In the genomic region with DNA sequence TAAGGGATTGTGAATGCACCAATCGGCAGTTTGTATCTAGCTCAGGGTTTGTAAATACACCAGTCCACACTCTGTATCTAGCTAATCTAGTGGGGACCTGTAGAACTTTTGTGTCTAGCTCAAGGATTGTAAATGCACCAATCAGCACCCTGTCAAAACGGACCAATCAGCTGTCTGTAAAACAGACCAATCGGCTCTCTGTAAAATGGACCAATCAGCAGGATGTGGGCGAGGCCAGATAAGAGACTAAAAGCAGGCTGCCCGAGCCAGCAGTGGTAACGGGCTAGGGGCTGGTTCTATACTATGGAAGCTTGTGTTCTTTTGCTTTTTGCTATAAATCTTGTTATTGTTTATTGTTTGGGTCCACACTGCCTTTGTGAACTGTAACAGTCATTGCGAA, we compare ENCODE assay signal across 8 cellular contexts. TPM values are rescaled to one million over a fixed set of nuclear protein-coding genes. Genes with fewer than 3 reads are reported as not detected.
A peak's percentile ranks its signal among the peaks of the same experiment; 100 is the strongest.
DNase-seq lines count a peak whose midpoint lies in the region; ATAC-seq, FAIRE-seq and TF ChIP-seq lines count a peak whose summit lies in the region.
"Not testable (repeated sequence)": the region's sequence is repeated elsewhere in the genome, so short reads cannot be mapped to it uniquely, and the experiment has no call there.

No MANE protein-coding gene starts in this region.

- H3K18ac ChIP-seq in H9 (ENCODE audit: insufficient read length, low read depth, low read length) = not testable (repeated sequence)

- TF ChIP-seq EP300 in K562 (IDR thresholded peaks at IDR 0.05; ENCODE audit: low read length); transverse colon (IDR thresholded peaks at IDR 0.05; ENCODE audit: low read depth): not testable (repeated sequence)

- not testable (repeated sequence) for H3K27ac Mint-ChIP-seq in CD4-positive, alpha-beta T cell; H9; T-helper 2 cell treated with Interferon-gamma antibody and Interleukin-4, amounts not matched to agents 5 μg/mL and 100 μg/mL, for 36 hours; activated T-cell treated with anti-CD3 and anti-CD28 coated beads, Interleukin-2, amount 50 U/mL, for 72 hours; immature natural killer cell

- H3K4me3 ChIP-seq in K562; parathyroid adenoma (ENCODE audit: low read depth, low read length); transverse colon: not testable (repeated sequence)

- not testable (repeated sequence) for H3K79me1 ChIP-seq in H9 (ENCODE audit: insufficient read depth, low read depth, low read length, poor library complexity, severe bottlenecking)

- not testable (repeated sequence) for H2BK120ac ChIP-seq in H9 (ENCODE audit: low read depth, low read length, poor library complexity, severe bottlenecking)

- not testable (repeated sequence) for H3K56ac ChIP-seq in H9 (ENCODE audit: insufficient read length, low read depth, low read length)

- in situ Hi-C loops in K562 (cut with MboI) = not testable (repeated sequence)
- in situ Hi-C loops in transverse colon (cut with MboI; ENCODE audit: low pct_ligation_motif_present in 1 of 4, low pct_unique_long_range_greater_than_20kb in 1 of 4, low sequenced_read_pairs in 3 of 4) = loop anchor here in 3 of 4 donors (5.0 to 25.0 kb wide), 6 partner anchors 231 to 556 kb away; a partner anchor contains a TSS

- H2AFZ ChIP-seq in H9 (ENCODE audit: low read length) = not testable (repeated sequence)
- H2AFZ ChIP-seq in K562 (ENCODE audit: low read depth, low read length) (peak overlapping the region; percentile 64; the same call in 1 of the 2 replicates), parathyroid adenoma (peak overlapping the region; percentile 91)

- not testable (repeated sequence) for H2AK5ac ChIP-seq in H9 (ENCODE audit: insufficient read length, low read length)

- H4K5ac ChIP-seq in H9 (ENCODE audit: insufficient read length, low read depth, low read length) = not testable (repeated sequence)

- not testable (repeated sequence) for H3K23ac ChIP-seq in H9 (ENCODE audit: insufficient read length, low read depth, low read length)

- not testable (repeated sequence) for H3K4ac ChIP-seq in H9 (ENCODE audit: low read depth, low read length)

- not testable (repeated sequence) for ATAC-seq in CD4-positive, alpha-beta T cell (ENCODE audit: poor library complexity); activated T-cell treated with anti-CD3 and anti-CD28 coated beads, Interleukin-2, amount 50 U/mL, for 72 hours (replicated peaks in 1 of 2); K562

- H3K9me3 ChIP-seq in CD4-positive, alpha-beta T cell (ENCODE audit: control insufficient read depth, low read length); H9 (ENCODE audit: control insufficient read depth, low read depth, low read length); K562 (replicated peaks; ENCODE audit: control insufficient read depth, insufficient read depth, low read depth, low read length); parathyroid adenoma (ENCODE audit: control insufficient read depth, low read length); transverse colon: not testable (repeated sequence)

- intact Hi-C loops in CD4-positive, alpha-beta T cell (cut with DNase I, micrococcal nuclease) = loop anchor here in 1 of 2 experiments (5.0 to 10.0 kb wide), 2 partner anchors 236 to 574 kb away; a partner anchor contains a TSS
- intact Hi-C loops in K562 (cut with micrococcal nuclease) (loop anchor here (5.0 to 10.0 kb wide), 3 partner anchors 221 to 921 kb away; no protein-coding TSS in a partner anchor), transverse colon (cut with DNase I; ENCODE audit: low total_unique reads) (loop anchor here (10.0 kb wide), 1 partner anchor 106 kb away; no protein-coding TSS in a partner anchor)

- not testable (repeated sequence) for H3K14ac ChIP-seq in H9 (ENCODE audit: insufficient read depth, low read length)

- H3K27me3 ChIP-seq in CD4-positive, alpha-beta T cell (ENCODE audit: control insufficient read depth, insufficient read depth, low read length); H9 (ENCODE audit: insufficient read depth, low read length); K562 (ENCODE audit: control insufficient read depth in 2 of 2, insufficient read depth in 2 of 2, low read length in 2 of 2); parathyroid adenoma (ENCODE audit: control insufficient read depth, insufficient read depth, low read length); transverse colon: not testable (repeated sequence)

- H2BK20ac ChIP-seq in H9 (ENCODE audit: low read depth, low read length, poor library complexity, severe bottlenecking) = not testable (repeated sequence)

- not testable (repeated sequence) for H2BK15ac ChIP-seq in H9 (ENCODE audit: low read depth, low read length)

- FAIRE-seq in K562 (lab: Jason Lieb, UNC) = not testable (repeated sequence)

- not testable (repeated sequence) for H3K27ac ChIP-seq in CD4-positive, alpha-beta T cell (ENCODE audit: low read depth, low read length); H9 (ENCODE audit: insufficient read length, low read depth, low read length); K562 (ENCODE audit: extremely low read depth, low read depth, low read length)
- peak overlapping the region; percentile 72 for H3K27ac ChIP-seq in parathyroid adenoma
- H3K27ac ChIP-seq in transverse colon = peak overlapping the region in 3 of 4 donors; percentile 76 to 86 (median 81)

- no CpG with 5 or more reads among the region's 7 CpGs for WGBS in H9 (ENCODE audit: extremely low coverage, insufficient read length, low lambda C conversion rate)
- WGBS in K562 (ENCODE audit: insufficient coverage, low coverage, missing lambda C conversion rate) = 12% methylated on average over 7 of the region's 7 CpGs
- WGBS in transverse colon (ENCODE audit: low coverage in 1 of 2), 2 donors = 93 to 100% methylated on average over 1 to 7 of the region's 7 CpGs

- not testable (repeated sequence) for H4K91ac ChIP-seq in H9 (ENCODE audit: insufficient read length, low read depth, low read length)

- not testable (repeated sequence) for TF ChIP-seq CTCF in CD4-positive, alpha-beta T cell (IDR thresholded peaks at IDR 0.05); H9 (conservative IDR thresholded peaks at IDR 0.05); K562 (IDR thresholded peaks at IDR 0.05 in 2 of 3, conservative IDR thresholded peaks at IDR 0.05 in 1 of 3; ENCODE audit: insufficient read depth in 2 of 3, low read depth in 1 of 3, low read length in 3 of 3); parathyroid adenoma (IDR thresholded peaks at IDR 0.05); transverse colon (IDR thresholded peaks at IDR 0.05)

- not testable (repeated sequence) for H3K4me2 ChIP-seq in H9 (ENCODE audit: insufficient read depth, insufficient read length, low read length); K562 (ENCODE audit: insufficient read depth, low read length); parathyroid adenoma (ENCODE audit: low read length)

- not testable (repeated sequence) for H2BK12ac ChIP-seq in H9 (ENCODE audit: insufficient read length, low read depth, low read length)

- not testable (repeated sequence) for TF ChIP-seq POLR2A in K562 (conservative IDR thresholded peaks at IDR 0.05); transverse colon (IDR thresholded peaks at IDR 0.05)

- H3K79me2 ChIP-seq in H9 (ENCODE audit: insufficient read depth, low read length); K562 (ENCODE audit: control insufficient read depth, insufficient read depth, low read length); parathyroid adenoma: not testable (repeated sequence)

- POLR2A ChIA-PET in CD4-positive, alpha-beta T cell (lab: Charles Lee) = interaction anchor here (1.2 kb wide), 1 partner anchor 19 kb away, joined by 5 read pairs; a partner anchor contains a TSS
- POLR2A ChIA-PET in K562 (lab: Yijun Ruan, JAX) = interaction anchor here (0.6 kb wide), 1 partner anchor 745 kb away, joined by 3 read pairs; no protein-coding TSS in a partner anchor

- not testable (repeated sequence) for H4K8ac ChIP-seq in H9 (replicated peaks; ENCODE audit: insufficient read length, low read depth, low read length)

- not testable (repeated sequence) for TF ChIP-seq RAD21 in K562 (CRISPR knock-in tag; conservative IDR thresholded peaks at IDR 0.05 in 1 of 2, IDR thresholded peaks at IDR 0.05 in 1 of 2)

- H3K9me1 ChIP-seq in K562 (ENCODE audit: control insufficient read depth, insufficient read depth, low read length) = not testable (repeated sequence)

- H3K36me3 Mint-ChIP-seq in CD4-positive, alpha-beta T cell (ENCODE audit: low read depth); T-helper 2 cell treated with Interferon-gamma antibody and Interleukin-4, amounts not matched to agents 5 μg/mL and 100 μg/mL, for 36 hours (ENCODE audit: low read depth); immature natural killer cell: not testable (repeated sequence)
- peaks cover 6 to 12% (median 10%) of the 10 kb centered on the region in 3 experiments for H3K36me3 Mint-ChIP-seq in H9 (ENCODE audit: insufficient read depth in 1 of 3, low read depth in 3 of 3)
- peaks cover 7 to 10% of the 10 kb centered on the region in 2 donors for H3K36me3 Mint-ChIP-seq in activated T-cell treated with anti-CD3 and anti-CD28 coated beads, Interleukin-2, amount 50 U/mL, for 72 hours (ENCODE audit: insufficient read depth in 2 of 2)

- CTCF ChIA-PET in CD4-positive, alpha-beta T cell (lab: Charles Lee) = not testable (repeated sequence)
- CTCF ChIA-PET in K562 (lab: Yijun Ruan, JAX; ENCODE audit: low intra/inter-chr PET ratio) = interaction anchor here (5.2 kb wide), 1 partner anchor 425 kb away, joined by 63 read pairs; no protein-coding TSS in a partner anchor

- not testable (repeated sequence) for H4K20me1 ChIP-seq in H9 (ENCODE audit: control insufficient read depth, insufficient read depth, insufficient read length); K562 (replicated peaks; ENCODE audit: control insufficient read depth, insufficient read depth, low read length)

- not testable (repeated sequence) for H3T11ph ChIP-seq in H9 (ENCODE audit: low read length)

- H3K9ac ChIP-seq in H9 (ENCODE audit: extremely low read depth, insufficient read length, low read length); K562 (ENCODE audit: insufficient read depth in 1 of 2, low read depth in 2 of 2, low read length in 2 of 2); parathyroid adenoma: not testable (repeated sequence)

- not testable (repeated sequence) for H2BK5ac ChIP-seq in H9 (ENCODE audit: insufficient read length, low read length)

- H3K4me1 ChIP-seq in H9 (ENCODE audit: insufficient read depth, low read length); K562 (replicated peaks in 1 of 2; ENCODE audit: control insufficient read depth in 2 of 2, insufficient read depth in 2 of 2, low read length in 2 of 2); parathyroid adenoma: not testable (repeated sequence)
- H3K4me1 ChIP-seq in transverse colon = peaks cover 3 to 21% (median 9%) of the 10 kb centered on the region in 4 donors

- not testable (repeated sequence) for H3K23me2 ChIP-seq in H9 (ENCODE audit: insufficient read length, low read depth, low read length, poor library complexity, severe bottlenecking)

- not testable (repeated sequence) for H3K36me3 ChIP-seq in K562 (ENCODE audit: control insufficient read depth, insufficient read depth, low read length); parathyroid adenoma (ENCODE audit: control insufficient read depth, insufficient read depth, low read length); transverse colon

- not testable (repeated sequence) for H3K4me1 Mint-ChIP-seq in CD4-positive, alpha-beta T cell (ENCODE audit: low read depth); H9; T-helper 2 cell treated with Interferon-gamma antibody and Interleukin-4, amounts not matched to agents 5 μg/mL and 100 μg/mL, for 36 hours (ENCODE audit: low read depth); activated T-cell treated with anti-CD3 and anti-CD28 coated beads, Interleukin-2, amount 50 U/mL, for 72 hours (ENCODE audit: low read depth)
- H3K4me1 Mint-ChIP-seq in immature natural killer cell = peaks cover 25 to 26% of the 10 kb centered on the region in 2 donors

- H3K9me3 Mint-ChIP-seq in CD4-positive, alpha-beta T cell; T-helper 2 cell treated with Interferon-gamma antibody and Interleukin-4, amounts not matched to agents 5 μg/mL and 100 μg/mL, for 36 hours; activated T-cell treated with anti-CD3 and anti-CD28 coated beads, Interleukin-2, amount 50 U/mL, for 72 hours; immature natural killer cell: not testable (repeated sequence)
- peaks cover 17 to 26% of the 10 kb centered on the region in 2 experiments for H3K9me3 Mint-ChIP-seq in H9

- BruUV-seq in K562 (replicated peaks; lab: Mats Ljungman, UMichigan) = not testable (repeated sequence)

- peaks cover 12% of the 10 kb centered on the region for H3K27me3 Mint-ChIP-seq in CD4-positive, alpha-beta T cell
- not testable (repeated sequence) for H3K27me3 Mint-ChIP-seq in H9 (ENCODE audit: low read depth); T-helper 2 cell treated with Interferon-gamma antibody and Interleukin-4, amounts not matched to agents 5 μg/mL and 100 μg/mL, for 36 hours (ENCODE audit: low read depth); activated T-cell treated with anti-CD3 and anti-CD28 coated beads, Interleukin-2, amount 50 U/mL, for 72 hours (ENCODE audit: low read depth); immature natural killer cell (ENCODE audit: low read depth in 3 of 3)

- DNase-seq in CD4-positive, alpha-beta T cell; H9; T-helper 2 cell treated with Interferon-gamma antibody and Interleukin-4, amounts not matched to agents 5 μg/mL and 100 μg/mL, for 36 hours (ENCODE audit: low spot score); activated T-cell treated with anti-CD3 and anti-CD28 coated beads, Interleukin-2, amount 50 U/mL, for 72 hours; K562 (ENCODE audit: extremely low read depth in 1 of 4, low spot score in 3 of 4); immature natural killer cell; transverse colon: not testable (repeated sequence)

- H3K4me3 Mint-ChIP-seq in CD4-positive, alpha-beta T cell = peak overlapping the region; percentile 71
- H3K4me3 Mint-ChIP-seq in H9 (peak overlapping the region; percentile 39 to 48; a peak in 4 of 5 replicates), immature natural killer cell (peak overlapping the region; percentile 59 to 77 (median 67))
- peak overlapping the region; percentile 53 for H3K4me3 Mint-ChIP-seq in T-helper 2 cell treated with Interferon-gamma antibody and Interleukin-4, amounts not matched to agents 5 μg/mL and 100 μg/mL, for 36 hours
- H3K4me3 Mint-ChIP-seq in activated T-cell treated with anti-CD3 and anti-CD28 coated beads, Interleukin-2, amount 50 U/mL, for 72 hours = peak overlapping the region; percentile 31 to 84

RNA-seq across cellular contexts. Expression of a gene that starts 18.8 kb away (rescaled TPM):
- 10 to 100 TPM; 31.4 to 31.9 TPM for total RNA-seq in CD4-positive, alpha-beta T cell
- total RNA-seq in H9 (2021) (11.0 and 11.7 TPM in 2 replicates), K562 (2014; rRNA removed) (11.5 and 12.2 TPM in 2 replicates), K562 (2014; rRNA removed; fragmentation: Illumina TruSeq; extraction: Trizol) (15.2 and 19.0 TPM in 2 replicates), K562 (2015; rRNA removed; fragmentation: Illumina TruSeq; extraction: Trizol) (13.0 and 14.2 TPM in 2 replicates), K562 (2021) (15.1 and 15.3 TPM in 2 replicates), transverse colon (10 to 100 TPM in 3 of 4 donors, 1 to 10 TPM in 1; 8.8 to 60.8 (median 49.9) TPM)
- total RNA-seq in activated T-cell treated with anti-CD3 and anti-CD28 coated beads, Interleukin-2, amount 50 U/mL, for 72 hours = 1 to 10 TPM; 6.3 to 7.3 TPM
- total RNA-seq in K562 (2011; cell fraction: chromatin; rRNA removed; ENCODE audit: low replicate concordance) = 7.4 and 23.1 TPM in 2 replicates
- total RNA-seq in K562 (2011; cell fraction: nucleolus; rRNA removed) = 8.3 and 8.5 TPM in 2 replicates
- total RNA-seq in K562 (2011; cell fraction: nucleoplasm; rRNA removed) = 18.5 and 39.8 TPM in 2 replicates
- polyA plus RNA-seq in K562 (2011; rRNA removed) (21.7 and 23.6 TPM in 2 replicates), K562 (2014; fragmentation: Illumina TruSeq; extraction: Trizol) (13.4 and 15.7 TPM in 2 replicates), K562 (2014; fragmentation: Nextera tagmentation; extraction: Ambion mirVana) (1 to 10 TPM; 4.9 to 6.1 TPM), K562 (2014; rRNA removed) (9.9 and 11.2 TPM in 2 replicates), immature natural killer cell (10 to 100 TPM in 2 of 3 donors, 1 to 10 TPM in 1; 5.8 to 18.7 (median 12.0) TPM)
- 5.9 and 8.7 TPM in 2 replicates for polyA plus RNA-seq in K562 (2011; cell fraction: cytosol; rRNA removed)
- polyA plus RNA-seq in K562 (2011; cell fraction: nucleus; rRNA removed) = 13.2 and 23.9 TPM in 2 replicates
- polyA plus RNA-seq in K562 (2012) = 11.7 and 21.5 TPM in 2 replicates
- polyA minus RNA-seq in K562 (2011; rRNA and poly(A)+ RNA removed) = 13.9 and 15.6 TPM in 2 replicates
- polyA minus RNA-seq in K562 (2011; cell fraction: cytosol; rRNA and poly(A)+ RNA removed) = 9.9 and 10.1 TPM in 2 replicates
- 7.7 and 15.2 TPM in 2 replicates for polyA minus RNA-seq in K562 (2011; cell fraction: nucleus; rRNA and poly(A)+ RNA removed)
